In genomic region chr3:184186902-184187207, GRCh38 we compare ENCODE assay signal across 9 cellular contexts. TPM values are rescaled to one million over a fixed set of nuclear protein-coding genes. Genes with fewer than 3 reads are reported as not detected.
DNase-seq lines count a peak whose midpoint lies in the region; ATAC-seq and TF ChIP-seq lines count a peak whose summit lies in the region.
"Had no signal": no experiment of that assay in that cellular context is flagged by ENCODE, and none has a peak within 500 bp of the region (broad histone marks: within the 10 kb centered on the region; RNA-seq: fewer than 3 reads in every experiment).

No MANE protein-coding gene starts in this region.

- H3K27ac Mint-ChIP-seq in T-helper 17 cell = peak overlapping the region; percentile 96

- ATAC-seq in T-helper 17 cell (no peak), foreskin keratinocyte (no peak)

- H3K27me3 ChIP-seq in HAP-1 (ENCODE audit: low read depth) (no peaks in the 10 kb centered on the region), foreskin keratinocyte (no peaks in the 10 kb centered on the region)

- H3K4me3 ChIP-seq in HAP-1 = peak overlapping the region; percentile 98
- peak overlapping the region; percentile 87 for H3K4me3 ChIP-seq in skeletal muscle cell (ENCODE audit: low read depth, low read length)

- H3K36me3 ChIP-seq in HAP-1 (replicated peaks) = peaks cover 70% of the 10 kb centered on the region

- H3K27ac ChIP-seq in foreskin keratinocyte = peak overlapping the region; percentile 39

- DNase-seq in HAP-1 (ENCODE audit: low spot score in 2 of 2) = no peak
- no peak for DNase-seq in T-helper 17 cell
- DNase-seq in foreskin keratinocyte = no peak
- DNase-seq in skeletal muscle cell (ENCODE audit: low read depth) = no peak
- DNase-seq in middle frontal gyrus (ENCODE audit: extremely low spot score, low spot score) = no peak
- DNase-seq in stimulated activated CD4-positive, alpha-beta T cell treated with anti-CD3 and anti-CD28 coated beads, Interleukin-1b, Interleukin-23, amount 100 ng/mL, for 48 hours = no peak
- no peak for DNase-seq in HUDEP-2 (lab: John Stamatoyannopoulos, UW; ENCODE audit: unreplicated experiment in 76 of 76)
- DNase-seq in amygdala (lab: John Stamatoyannopoulos, UW) = no peak

- peak overlapping the region; percentile 96 for H3K4me3 Mint-ChIP-seq in T-helper 17 cell

- H3K27me3 Mint-ChIP-seq in T-helper 17 cell = no peaks in the 10 kb centered on the region

- in situ Hi-C loops in HAP-1 (cut with MboI; ENCODE audit: low sequenced_read_pairs) = no loop called here

- H3K9me3 ChIP-seq in HAP-1 = no peaks in the 10 kb centered on the region
- H3K9me3 ChIP-seq in T-helper 17 cell (ENCODE audit: control insufficient read depth, low read length, poor library complexity, severe bottlenecking) = no peaks in the 10 kb centered on the region

- H3K36me3 Mint-ChIP-seq in T-helper 17 cell (ENCODE audit: low read depth) = peaks cover 5% of the 10 kb centered on the region

- TF ChIP-seq CTCF in foreskin keratinocyte (conservative IDR thresholded peaks at IDR 0.05) = no peak

- peaks cover 33% of the 10 kb centered on the region for H3K4me1 Mint-ChIP-seq in T-helper 17 cell

- H3K4me1 ChIP-seq in HAP-1 (peaks cover 11% of the 10 kb centered on the region), foreskin keratinocyte (no peaks in the 10 kb centered on the region)

RNA-seq across cellular contexts. Expression of gene ABCF3, which starts 0.9 kb away (rescaled TPM):
- 100 to 1,000 TPM; 118 to 120 TPM for total RNA-seq in T-helper 17 cell
- total RNA-seq in foreskin keratinocyte = 32.0 and 35.0 TPM in 2 replicates
- 36.7 TPM in 2 replicates for polyA plus RNA-seq in foreskin keratinocyte

RNA-seq across cellular contexts. Expression of gene AP2M1, which starts 12.2 kb away (rescaled TPM):
- 100 to 1,000 TPM; 120 to 164 TPM for total RNA-seq in T-helper 17 cell
- 290 and 295 TPM in 2 replicates for total RNA-seq in foreskin keratinocyte
- polyA plus RNA-seq in foreskin keratinocyte = 328 and 329 TPM in 2 replicates

RNA-seq across cellular contexts. Expression of gene DVL3, which starts 31.7 kb away (rescaled TPM):
- total RNA-seq in T-helper 17 cell (10 to 100 TPM; 31.5 to 42.9 TPM), foreskin keratinocyte (26.5 and 31.5 TPM in 2 replicates)
- polyA plus RNA-seq in foreskin keratinocyte = 24.0 and 26.9 TPM in 2 replicates

RNA-seq across cellular contexts. Expression of gene VWA5B2, which starts 42.5 kb away (rescaled TPM):
- total RNA-seq in T-helper 17 cell = not detected
- not detected in 2 replicates for total RNA-seq in foreskin keratinocyte
- polyA plus RNA-seq in foreskin keratinocyte = not detected in 2 replicates
- total RNA-seq: dermis microvascular lymphatic vessel endothelial cell had no signal

RNA-seq across cellular contexts. Expression of gene EIF2B5, which starts 51.7 kb away (rescaled TPM):
- total RNA-seq in T-helper 17 cell (10 to 100 TPM; 49.5 to 53.8 TPM), foreskin keratinocyte (42.3 and 45.1 TPM in 2 replicates)
- polyA plus RNA-seq in foreskin keratinocyte = 34.0 and 37.7 TPM in 2 replicates
